ENCODE assay signal across 21 cellular contexts in the genomic region with DNA sequence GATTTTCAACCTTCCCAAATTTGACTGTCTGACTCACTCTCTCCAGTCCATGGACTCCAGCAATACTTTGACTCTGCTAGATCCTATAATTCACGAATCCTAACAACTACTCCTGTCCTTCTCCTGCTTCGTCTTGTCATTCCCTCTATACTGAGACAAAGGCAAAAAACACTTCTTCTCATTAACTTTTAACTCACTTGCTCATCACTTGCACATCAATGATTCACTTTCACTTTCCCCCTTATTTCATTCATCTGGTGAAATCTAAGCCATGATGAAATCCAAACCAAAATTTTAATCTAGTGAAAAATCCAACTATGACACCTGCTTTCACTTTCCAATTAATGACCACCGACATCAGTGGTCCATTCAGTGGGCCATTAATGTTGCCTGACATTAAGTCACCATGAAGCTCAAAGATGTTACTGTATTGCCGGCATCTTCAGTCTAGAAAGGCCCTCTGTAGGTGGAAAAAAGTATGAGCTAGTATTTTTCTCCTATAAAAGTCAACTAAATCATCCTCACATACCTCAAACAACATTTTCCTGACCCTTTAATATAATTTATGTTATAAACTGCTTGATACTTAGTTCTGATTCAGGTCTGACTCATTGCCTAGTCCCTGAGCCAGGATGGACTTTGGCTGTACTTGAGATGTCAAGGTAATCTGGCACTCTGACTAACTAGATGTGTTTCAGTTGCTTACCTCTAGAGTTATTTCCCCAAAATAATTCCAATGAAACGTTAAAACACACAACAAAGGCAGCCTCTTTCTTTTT.
A peak's percentile ranks its signal among the peaks of the same experiment; 100 is the strongest.
DNase-seq lines count a peak whose midpoint lies in the region; ATAC-seq, FAIRE-seq and TF ChIP-seq lines count a peak whose summit lies in the region.
"Had no signal": no experiment of that assay in that cellular context is flagged by ENCODE, and none has a peak within 500 bp of the region (broad histone marks: within the 10 kb centered on the region; RNA-seq: fewer than 3 reads in every experiment).

No MANE protein-coding gene starts in this region.

- H3K36me3 ChIP-seq in RWPE2 (ENCODE audit: low read depth), result no peaks in the 10 kb centered on the region
- H3K36me3 ChIP-seq: pancreas, tibial nerve had no signal

- FAIRE-seq in H54 (lab: Jason Lieb, UNC), result peak; percentile 80
- FAIRE-seq: pancreas had no signal

- no peak overlapping the region for H3K4me3 Mint-ChIP-seq in activated naive CD8-positive, alpha-beta T cell treated with anti-CD3 and anti-CD28 coated beads for 36 hours
- H3K4me3 Mint-ChIP-seq: dendritic cell treated with granulocyte-macrophage colony-stimulating factor and Interleukin-4, amounts not matched to agents 40 ng/mL and 50 ng/mL, for 4 days; T-helper 17 cell; WTC11 had no signal

- H3K27ac Mint-ChIP-seq in activated naive CD8-positive, alpha-beta T cell treated with anti-CD3 and anti-CD28 coated beads for 36 hours, result no peak overlapping the region
- H3K27ac Mint-ChIP-seq: dendritic cell treated with granulocyte-macrophage colony-stimulating factor and Interleukin-4, amounts not matched to agents 40 ng/mL and 50 ng/mL, for 4 days; T-helper 17 cell; WTC11 had no signal

- no peak overlapping the region for H3K4me3 ChIP-seq in RWPE2 (ENCODE audit: severe bottlenecking)
- H3K4me3 ChIP-seq in fibroblast of pulmonary artery (replicated peaks; ENCODE audit: low read depth, low read length), result no peak overlapping the region
- H3K4me3 ChIP-seq: pancreas, smooth muscle cell, tibial nerve had no signal

- no peak overlapping the region for H3K27ac ChIP-seq in RWPE2 (ENCODE audit: poor library complexity, severe bottlenecking)
- H3K27ac ChIP-seq: pancreas, tibial nerve had no signal

- peaks cover 5% of the 10 kb centered on the region for H3K9me3 Mint-ChIP-seq in activated naive CD8-positive, alpha-beta T cell treated with anti-CD3 and anti-CD28 coated beads for 36 hours

- no peaks in the 10 kb centered on the region for H3K27me3 Mint-ChIP-seq in activated naive CD8-positive, alpha-beta T cell treated with anti-CD3 and anti-CD28 coated beads for 36 hours
- H3K27me3 Mint-ChIP-seq: dendritic cell treated with granulocyte-macrophage colony-stimulating factor and Interleukin-4, amounts not matched to agents 40 ng/mL and 50 ng/mL, for 4 days; T-helper 17 cell had no signal

- no peaks in the 10 kb centered on the region for H3K4me1 ChIP-seq in RWPE2 (ENCODE audit: insufficient read depth, poor library complexity, severe bottlenecking)
- H3K4me1 ChIP-seq: pancreas, tibial nerve had no signal

- no peaks in the 10 kb centered on the region for H3K4me1 Mint-ChIP-seq in activated naive CD8-positive, alpha-beta T cell treated with anti-CD3 and anti-CD28 coated beads for 36 hours
- H3K4me1 Mint-ChIP-seq: T-helper 17 cell, WTC11 had no signal

- DNase-seq in H54 (ENCODE audit: insufficient read length, low spot score) (peak; percentile 4), RWPE2 (ENCODE audit: low spot score) (no peak), fibroblast of pulmonary artery (ENCODE audit: low read depth) (peak; percentile 10), pons (ENCODE audit: low spot score) (peak; percentile 14), globus pallidus (ENCODE audit: low spot score) (no peak)
- no peak for DNase-seq in activated naive CD8-positive, alpha-beta T cell treated with anti-CD3 and anti-CD28 coated beads for 36 hours
- DNase-seq: activated effector memory CD4-positive, alpha-beta T cell treated with Interleukin-2 at 50 U/mL for 16 hours; aorta; C1 segment of cervical spinal cord; DMS79; Karpas-422; NCI-H1436; pancreas; Right ventricle myocardium superior; T-helper 17 cell had no signal

- H3K9me3 ChIP-seq in RWPE2 (ENCODE audit: severe bottlenecking), result no peaks in the 10 kb centered on the region
- H3K9me3 ChIP-seq: pancreas, tibial nerve had no signal

- ATAC-seq in RWPE2 (ENCODE audit: low read depth) (peak; percentile 73), GM21423 (IDR thresholded peaks at IDR 0.05; ENCODE audit: unreplicated experiment) (no peak), HG03196 (IDR thresholded peaks at IDR 0.05; ENCODE audit: unreplicated experiment) (no peak)
- ATAC-seq: pancreas, T-helper 17 cell, WTC11 had no signal

- H3K27me3 ChIP-seq in RWPE2 (ENCODE audit: insufficient read depth, poor library complexity, severe bottlenecking), result no peaks in the 10 kb centered on the region
- H3K27me3 ChIP-seq: pancreas, tibial nerve had no signal

- TF ChIP-seq CTCF in RWPE2 (IDR thresholded peaks at IDR 0.05; ENCODE audit: poor library complexity, severe bottlenecking), result peak; percentile 28
- peak; percentile 10 for TF ChIP-seq CTCF in fibroblast of pulmonary artery (IDR thresholded peaks at IDR 0.05; ENCODE audit: low read length, missing control alignments)

- TF ChIP-seq POLR2A in H54 (IDR thresholded peaks at IDR 0.05; ENCODE audit: low read depth, low read length), result no peak

- H3K36me3 Mint-ChIP-seq in activated naive CD8-positive, alpha-beta T cell treated with anti-CD3 and anti-CD28 coated beads for 36 hours, result no peaks in the 10 kb centered on the region

Comparison
In these comparisons a context has a peak if more than half of its experiments do, and no peak if none do; other contexts are left out.
1. DNase-seq: peak in H54 (single experiment), fibroblast of pulmonary artery (single experiment) and pons (single experiment); none in RWPE2 (single experiment), globus pallidus (single experiment) and activated naive CD8-positive, alpha-beta T cell treated with anti-CD3 and anti-CD28 coated beads for 36 hours (single experiment).